In genomic region chr1:117318456-117318855, GRCh38 we compare ENCODE assay signal across 17 cellular contexts.
"Had no signal": no experiment of that assay in that cellular context is flagged by ENCODE, and none has a peak within 500 bp of the region (broad histone marks: within the 10 kb centered on the region; RNA-seq: fewer than 3 reads in every experiment).

No MANE protein-coding gene starts in this region.

- H3K36me3 ChIP-seq: heart left ventricle, suprapubic skin, thyroid gland had no signal

- H3K27ac ChIP-seq: dorsolateral prefrontal cortex, heart left ventricle, suprapubic skin, thyroid gland had no signal

- DNase-seq: cortex of kidney; dorsolateral prefrontal cortex; effector CD8-positive, alpha-beta T cell; heart left ventricle; hypothalamus; kidney glomerular epithelial cell; mesendoderm; natural killer cell; posterior cingulate gyrus; small intestine; stimulated activated CD4-positive, alpha-beta T cell treated with anti-CD3 and anti-CD28 coated beads, Interleukin-2, amount 100 ng/mL, for 48 hours; stimulated activated CD8-positive, alpha-beta memory T cell treated with anti-CD3 and anti-CD28 coated beads, Interleukin-4, amount 100 ng/mL, for 48 hours; stimulated activated naive CD8-positive, alpha-beta T cell treated with anti-CD3 and anti-CD28 coated beads, Interleukin-15, Interleukin-2, amounts not matched to agents 100 U/mL and 50 U/mL, for 24 hours; thyroid gland had no signal

- H3K4me3 ChIP-seq: dorsolateral prefrontal cortex, heart left ventricle, suprapubic skin, thyroid gland had no signal

- H3K27me3 ChIP-seq: dorsolateral prefrontal cortex, heart left ventricle, thyroid gland had no signal

- H3K9me3 ChIP-seq: suprapubic skin, thyroid gland had no signal

- H3K4me1 ChIP-seq: suprapubic skin, thyroid gland had no signal

- ATAC-seq: heart left ventricle; natural killer cell; sciatic nerve; stimulated activated effector memory CD8-positive, alpha-beta T cell treated with anti-CD3 and anti-CD28 coated beads, Interleukin-12 subunit alpha, Interleukin-12 subunit beta, amount 100 ng/mL, for 72 hours; stimulated activated naive CD8-positive, alpha-beta T cell treated with anti-CD3 and anti-CD28 coated beads, Interleukin-15, Interleukin-2, amounts not matched to agents 100 U/mL and 50 U/mL, for 24 hours had no signal
